In the genomic region with DNA sequence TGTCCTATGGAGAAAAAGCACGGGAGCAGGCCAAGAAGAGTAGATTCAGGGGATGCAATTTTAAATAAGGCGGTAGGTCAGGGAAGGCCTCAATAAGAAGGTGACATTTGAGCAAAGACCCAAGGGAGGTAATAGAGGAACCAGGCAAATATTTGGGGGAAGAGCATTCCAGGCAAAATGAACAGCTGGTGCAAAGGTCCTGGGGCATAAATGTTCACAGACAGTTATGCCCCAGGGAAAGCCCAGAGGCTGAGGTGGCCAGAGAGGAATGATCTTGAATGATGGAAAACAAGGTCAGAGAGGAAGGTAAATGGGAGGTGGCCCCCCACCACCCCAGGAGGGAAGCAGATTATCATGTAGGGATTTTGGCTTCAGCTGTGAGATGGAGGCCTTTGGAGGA, we compare ENCODE assay signal across 25 cellular contexts. TPM values are rescaled to one million over a fixed set of nuclear protein-coding genes. Genes with fewer than 3 reads are reported as not detected.
DNase-seq lines count a peak whose midpoint lies in the region; ATAC-seq and TF ChIP-seq lines count a peak whose summit lies in the region.
"Had no signal": no experiment of that assay in that cellular context is flagged by ENCODE, and none has a peak within 500 bp of the region (broad histone marks: within the 10 kb centered on the region; RNA-seq: fewer than 3 reads in every experiment).

No MANE protein-coding gene starts in this region.

- no TSS peak for BruUV-seq in Calu3 (replicated peaks; lab: Mats Ljungman, UMichigan)

- DNase-seq in activated naive CD8-positive, alpha-beta T cell treated with anti-CD3 and anti-CD28 coated beads, Interleukin-2, amount 50 U/mL, for 24 hours = no peak
- no peak for DNase-seq in activated naive CD8-positive, alpha-beta T cell treated with anti-CD3 and anti-CD28 coated beads for 36 hours
- DNase-seq in neural progenitor cell (ENCODE audit: low spot score) (no peak), Calu3 (no peak), SKM-1 (lab: John Stamatoyannopoulos, UW; ENCODE audit: unreplicated experiment) (no peak), GDM1 (lab: John Stamatoyannopoulos, UW) (no peak)
- no peak for DNase-seq in stimulated activated CD4-positive, alpha-beta T cell treated with anti-CD3 and anti-CD28 coated beads, Interleukin-2, amount 100 ng/mL, for 24 hours
- DNase-seq: BE2C; CD4-positive, alpha-beta T cell; DMS53; H9; HFFc6; MM.1S; NCI-H1694; NCI-H2029 treated with DMSO at 0.1 percent for 48 hours; NCI-H226; NCI-H510A; NCI-H69; SK-N-SH had no signal

- H3F3A ChIP-seq in neural progenitor cell (ENCODE audit: low read depth) = peaks cover 4% of the 10 kb centered on the region

- no peak overlapping the region for H3K4me3 ChIP-seq in neural progenitor cell
- H3K4me3 ChIP-seq: GM23338, Peyer's patch had no signal

- H3K27me3 Mint-ChIP-seq in activated naive CD8-positive, alpha-beta T cell treated with anti-CD3 and anti-CD28 coated beads, Interleukin-2, amount 50 U/mL, for 24 hours = peaks cover 4% of the 10 kb centered on the region
- H3K27me3 Mint-ChIP-seq in activated naive CD8-positive, alpha-beta T cell treated with anti-CD3 and anti-CD28 coated beads for 36 hours = no peaks in the 10 kb centered on the region
- H3K27me3 Mint-ChIP-seq in dendritic cell treated with granulocyte-macrophage colony-stimulating factor and Interleukin-4, amounts not matched to agents 40 ng/mL and 50 ng/mL, for 4 days = peaks cover 5% of the 10 kb centered on the region
- peaks cover 5% of the 10 kb centered on the region for H3K27me3 Mint-ChIP-seq in neural progenitor cell (ENCODE audit: insufficient read depth, low read depth)
- H3K27me3 Mint-ChIP-seq in Calu3 (ENCODE audit: unreplicated experiment) = peaks cover 19% of the 10 kb centered on the region

- H3K9me3 ChIP-seq in neural progenitor cell (ENCODE audit: low read depth) = no peaks in the 10 kb centered on the region
- H3K9me3 ChIP-seq: BE2C, Peyer's patch, SK-N-SH had no signal

- H3K79me2 ChIP-seq in neural progenitor cell (ENCODE audit: low read depth) = no peaks in the 10 kb centered on the region

- H3K36me3 ChIP-seq in neural progenitor cell = no peaks in the 10 kb centered on the region
- H3K36me3 ChIP-seq: BE2C, Peyer's patch had no signal

- H3K4me2 ChIP-seq in neural progenitor cell = no peak overlapping the region
- H3K4me2 ChIP-seq: GM23338, KMS-11, SK-N-SH had no signal

- peaks cover 37% of the 10 kb centered on the region for H3K4me1 Mint-ChIP-seq in activated naive CD8-positive, alpha-beta T cell treated with anti-CD3 and anti-CD28 coated beads, Interleukin-2, amount 50 U/mL, for 24 hours
- peaks cover 23% of the 10 kb centered on the region for H3K4me1 Mint-ChIP-seq in activated naive CD8-positive, alpha-beta T cell treated with anti-CD3 and anti-CD28 coated beads for 36 hours
- peaks cover 89% of the 10 kb centered on the region for H3K4me1 Mint-ChIP-seq in dendritic cell treated with granulocyte-macrophage colony-stimulating factor and Interleukin-4, amounts not matched to agents 40 ng/mL and 50 ng/mL, for 4 days (ENCODE audit: low read depth)
- H3K4me1 Mint-ChIP-seq in neural progenitor cell (peaks cover 6% of the 10 kb centered on the region), Calu3 (ENCODE audit: low read depth, unreplicated experiment) (no peaks in the 10 kb centered on the region)

- TF ChIP-seq CTCF in neural progenitor cell (IDR thresholded peaks at IDR 0.05) (no peak), Calu3 (IDR thresholded peaks at IDR 0.05; ENCODE audit: unreplicated experiment) (no peak)

- CTCF ChIA-PET in Calu3 (lab: Charles Lee) = no interaction called here

- no peaks in the 10 kb centered on the region for H3K27me3 ChIP-seq in neural progenitor cell
- H3K27me3 ChIP-seq: BE2C, Peyer's patch had no signal

- no peak overlapping the region for H3K27ac ChIP-seq in neural progenitor cell
- H3K27ac ChIP-seq: 22Rv1, KMS-11, Peyer's patch had no signal

- no peak for ATAC-seq in activated naive CD8-positive, alpha-beta T cell treated with anti-CD3 and anti-CD28 coated beads, Interleukin-2, amount 50 U/mL, for 24 hours
- ATAC-seq: GM23338 had no signal

- intact Hi-C loops in dendritic cell treated with granulocyte-macrophage colony-stimulating factor and Interleukin-4, amounts not matched to agents 40 ng/mL and 50 ng/mL, for 4 days (cut with micrococcal nuclease) = no loop called here
- intact Hi-C loops in Calu3 (cut with micrococcal nuclease; ENCODE audit: unreplicated experiment) = no loop called here

- no peak overlapping the region for H3K4me3 Mint-ChIP-seq in activated naive CD8-positive, alpha-beta T cell treated with anti-CD3 and anti-CD28 coated beads, Interleukin-2, amount 50 U/mL, for 24 hours
- H3K4me3 Mint-ChIP-seq in activated naive CD8-positive, alpha-beta T cell treated with anti-CD3 and anti-CD28 coated beads for 36 hours = no peak overlapping the region
- H3K4me3 Mint-ChIP-seq in dendritic cell treated with granulocyte-macrophage colony-stimulating factor and Interleukin-4, amounts not matched to agents 40 ng/mL and 50 ng/mL, for 4 days = no peak overlapping the region
- peak overlapping the region; percentile 0 for H3K4me3 Mint-ChIP-seq in neural progenitor cell
- no peak overlapping the region for H3K4me3 Mint-ChIP-seq in Calu3 (ENCODE audit: low read depth, unreplicated experiment)
- H3K4me3 Mint-ChIP-seq: CD4-positive, alpha-beta T cell; GM23338; H9; HFFc6 had no signal

- peaks cover 5% of the 10 kb centered on the region for H3K9me3 Mint-ChIP-seq in activated naive CD8-positive, alpha-beta T cell treated with anti-CD3 and anti-CD28 coated beads, Interleukin-2, amount 50 U/mL, for 24 hours
- H3K9me3 Mint-ChIP-seq in activated naive CD8-positive, alpha-beta T cell treated with anti-CD3 and anti-CD28 coated beads for 36 hours = peaks cover 6% of the 10 kb centered on the region
- H3K9me3 Mint-ChIP-seq in dendritic cell treated with granulocyte-macrophage colony-stimulating factor and Interleukin-4, amounts not matched to agents 40 ng/mL and 50 ng/mL, for 4 days = peaks cover 18% of the 10 kb centered on the region
- H3K9me3 Mint-ChIP-seq in neural progenitor cell (peaks cover 4% of the 10 kb centered on the region), Calu3 (ENCODE audit: low read depth, unreplicated experiment) (peaks cover 6% of the 10 kb centered on the region)
- H3K9me3 Mint-ChIP-seq: GM23338, H9, HFFc6 had no signal

- H3K9ac ChIP-seq in neural progenitor cell = no peak overlapping the region
- H3K9ac ChIP-seq: KMS-11, SK-N-SH had no signal

- peak overlapping the region; percentile 4 for H3K27ac Mint-ChIP-seq in activated naive CD8-positive, alpha-beta T cell treated with anti-CD3 and anti-CD28 coated beads, Interleukin-2, amount 50 U/mL, for 24 hours
- no peak overlapping the region for H3K27ac Mint-ChIP-seq in activated naive CD8-positive, alpha-beta T cell treated with anti-CD3 and anti-CD28 coated beads for 36 hours
- H3K27ac Mint-ChIP-seq in dendritic cell treated with granulocyte-macrophage colony-stimulating factor and Interleukin-4, amounts not matched to agents 40 ng/mL and 50 ng/mL, for 4 days = peak overlapping the region; percentile 43
- H3K27ac Mint-ChIP-seq in neural progenitor cell (no peak overlapping the region), Calu3 (ENCODE audit: unreplicated experiment) (no peak overlapping the region)
- H3K27ac Mint-ChIP-seq: CD4-positive, alpha-beta T cell; GM23338; H9; HFFc6 had no signal

- no peaks in the 10 kb centered on the region for H3K36me3 Mint-ChIP-seq in activated naive CD8-positive, alpha-beta T cell treated with anti-CD3 and anti-CD28 coated beads, Interleukin-2, amount 50 U/mL, for 24 hours (ENCODE audit: low read depth)
- H3K36me3 Mint-ChIP-seq in activated naive CD8-positive, alpha-beta T cell treated with anti-CD3 and anti-CD28 coated beads for 36 hours = peaks cover 1% of the 10 kb centered on the region
- H3K36me3 Mint-ChIP-seq in dendritic cell treated with granulocyte-macrophage colony-stimulating factor and Interleukin-4, amounts not matched to agents 40 ng/mL and 50 ng/mL, for 4 days (ENCODE audit: low read depth) = peaks cover 5% of the 10 kb centered on the region
- H3K36me3 Mint-ChIP-seq in neural progenitor cell (no peaks in the 10 kb centered on the region), Calu3 (ENCODE audit: insufficient read depth, unreplicated experiment) (no peaks in the 10 kb centered on the region)

- no peak overlapping the region for H2AFZ ChIP-seq in neural progenitor cell (replicated peaks)
- H2AFZ ChIP-seq: GM23338 had no signal

- peaks cover 8% of the 10 kb centered on the region for H3K4me1 ChIP-seq in neural progenitor cell
- H3K4me1 ChIP-seq: BE2C had no signal

- H4K20me1 ChIP-seq in neural progenitor cell (ENCODE audit: low read depth) = no peaks in the 10 kb centered on the region

RNA-seq across cellular contexts. Expression of a gene that starts 47.4 kb away (rescaled TPM):
- total RNA-seq in activated naive CD8-positive, alpha-beta T cell treated with anti-CD3 and anti-CD28 coated beads for 36 hours = under 1 TPM; 0.12 to 0.31 TPM
- 5.1 and 7.8 TPM in 2 replicates for total RNA-seq in neural progenitor cell (ENCODE audit: low replicate concordance)
- 24.0 and 28.3 TPM in 2 replicates for total RNA-seq in Calu3 (2022)
- total RNA-seq: OCI-LY7 had no signal

Comparison
In these comparisons a context has a peak if more than half of its experiments do, and no peak if none do; other contexts are left out.
1. H3K27ac Mint-ChIP-seq: peak in activated naive CD8-positive, alpha-beta T cell treated with anti-CD3 and anti-CD28 coated beads, Interleukin-2, amount 50 U/mL, for 24 hours (single experiment) and dendritic cell treated with granulocyte-macrophage colony-stimulating factor and Interleukin-4, amounts not matched to agents 40 ng/mL and 50 ng/mL, for 4 days (single experiment); none in activated naive CD8-positive, alpha-beta T cell treated with anti-CD3 and anti-CD28 coated beads for 36 hours (single experiment), neural progenitor cell (single experiment) and Calu3 (single experiment).